ENCODE assay signal across 16 cellular contexts in genomic region chr9:87763286-87763685, GRCh38. TPM values are rescaled to one million over a fixed set of nuclear protein-coding genes. Genes with fewer than 3 reads are reported as not detected.
DNase-seq lines count a peak whose midpoint lies in the region; ATAC-seq, FAIRE-seq and TF ChIP-seq lines count a peak whose summit lies in the region.
"Had no signal": no experiment of that assay in that cellular context is flagged by ENCODE, and none has a peak within 500 bp of the region (broad histone marks: within the 10 kb centered on the region; RNA-seq: fewer than 3 reads in every experiment).

No MANE protein-coding gene starts in this region.

- no peaks in the 10 kb centered on the region for H3K79me2 ChIP-seq in trophoblast cell (ENCODE audit: control insufficient read depth, insufficient read depth, low read length, poor library complexity)

- no peak overlapping the region for H3K4me2 ChIP-seq in trophoblast cell (ENCODE audit: low read length)

- H3K14ac ChIP-seq in trophoblast cell (ENCODE audit: low read length), result no peak overlapping the region

- no peak for TF ChIP-seq CTCF in RWPE1 (conservative IDR thresholded peaks at IDR 0.05; ENCODE audit: low read depth)
- no peak for TF ChIP-seq CTCF in bronchial epithelial cell (IDR thresholded peaks at IDR 0.05; ENCODE audit: insufficient read depth, low read length, severe bottlenecking)
- TF ChIP-seq CTCF in foreskin keratinocyte (conservative IDR thresholded peaks at IDR 0.05), result no peak
- TF ChIP-seq CTCF in sigmoid colon (IDR thresholded peaks at IDR 0.05), result no peak

- TF ChIP-seq EP300 in sigmoid colon (IDR thresholded peaks at IDR 0.05), result no peak

- no peak overlapping the region for H2BK12ac ChIP-seq in trophoblast cell (ENCODE audit: low read length)

- FAIRE-seq in bronchial epithelial cell (lab: Jason Lieb, UNC), result peak; percentile 47
- FAIRE-seq: A204.1, GM12878, GM18507 had no signal

- POLR2A ChIA-PET in RWPE1 (lab: Yijun Ruan, JAX; ENCODE audit: low non-redundant PET), result no interaction called here

- WGBS in trophoblast cell (ENCODE audit: extremely low coverage, insufficient coverage, insufficient read length), result no CpG with 5 or more reads among the region's 6 CpGs
- 77 to 82% methylated on average over 6 of the region's 6 CpGs for WGBS in sigmoid colon, 2 donors

- H2BK5ac ChIP-seq in trophoblast cell (ENCODE audit: low read depth, low read length, poor library complexity), result no peak overlapping the region

- DNase-seq in RWPE1 (ENCODE audit: low spot score) (peak; percentile 55), bronchial epithelial cell (ENCODE audit: low read depth) (peak; percentile 93), foreskin keratinocyte (peak; percentile 63 to 83), trophoblast cell (no peak), sigmoid colon (no peak), cerebellum (ENCODE audit: low spot score) (no peak), NCI-H524 (lab: John Stamatoyannopoulos, UW) (no peak)
- DNase-seq: C1 segment of cervical spinal cord; CD4-positive, alpha-beta memory T cell; DMS79; GOT3; IMR-90 had no signal

- peaks cover 20% of the 10 kb centered on the region for H3K4me1 ChIP-seq in foreskin keratinocyte
- H3K4me1 ChIP-seq in trophoblast cell (ENCODE audit: control insufficient read depth in 1 of 2, insufficient read depth in 2 of 2, low read length in 2 of 2), result no peaks in the 10 kb centered on the region
- no peaks in the 10 kb centered on the region for H3K4me1 ChIP-seq in sigmoid colon
- H3K4me1 ChIP-seq: HAP-1 had no signal

- peaks cover 2% of the 10 kb centered on the region for H3K79me1 ChIP-seq in trophoblast cell (ENCODE audit: low read length)

- H4K12ac ChIP-seq in trophoblast cell (ENCODE audit: low read depth, low read length), result peak overlapping the region; percentile 4

- H2AK5ac ChIP-seq in trophoblast cell (ENCODE audit: low read length), result no peak overlapping the region

- no peak overlapping the region for H3K9ac ChIP-seq in trophoblast cell (ENCODE audit: low read length)

- peak overlapping the region; percentile 43 for H4K91ac ChIP-seq in trophoblast cell (ENCODE audit: low read depth, low read length)

- CTCF ChIA-PET in RWPE1 (lab: Yijun Ruan, JAX), result no interaction called here

- no peak overlapping the region for H2BK120ac ChIP-seq in trophoblast cell (ENCODE audit: insufficient read depth, low read length, poor library complexity)

- H3K4me3 ChIP-seq in bronchial epithelial cell (ENCODE audit: low read depth, low read length), result no peak overlapping the region
- no peak overlapping the region for H3K4me3 ChIP-seq in trophoblast cell (ENCODE audit: low read depth, low read length)
- no peak overlapping the region for H3K4me3 ChIP-seq in sigmoid colon
- H3K4me3 ChIP-seq: GM12878, HAP-1 had no signal

- no peak for TF ChIP-seq POLR2A in sigmoid colon (IDR thresholded peaks at IDR 0.05)

- H4K8ac ChIP-seq in trophoblast cell (ENCODE audit: low read depth, low read length), result no peak overlapping the region

- no peaks in the 10 kb centered on the region for H3K9me3 ChIP-seq in trophoblast cell (ENCODE audit: insufficient read depth, low read depth, low read length)
- H3K9me3 ChIP-seq in sigmoid colon, result no peaks in the 10 kb centered on the region
- H3K9me3 ChIP-seq: HAP-1 had no signal

- no peak overlapping the region for H3K27ac ChIP-seq in RWPE1
- peak overlapping the region; percentile 93 for H3K27ac ChIP-seq in foreskin keratinocyte
- H3K27ac ChIP-seq in trophoblast cell (ENCODE audit: low read depth, low read length), result no peak overlapping the region
- no peak overlapping the region for H3K27ac ChIP-seq in sigmoid colon

- ATAC-seq in foreskin keratinocyte, result peak; percentile 86
- ATAC-seq: GM12878 had no signal

- H3K27me3 ChIP-seq in bronchial epithelial cell (ENCODE audit: control insufficient read depth, insufficient read depth, low read length), result no peaks in the 10 kb centered on the region
- H3K27me3 ChIP-seq in foreskin keratinocyte, result no peaks in the 10 kb centered on the region
- H3K27me3 ChIP-seq in trophoblast cell (ENCODE audit: insufficient read depth, low read length), result no peaks in the 10 kb centered on the region
- H3K27me3 ChIP-seq in sigmoid colon, result no peaks in the 10 kb centered on the region

- no peak overlapping the region for H2AFZ ChIP-seq in trophoblast cell (ENCODE audit: insufficient read depth, low read length, poor library complexity)

- H3K36me3 ChIP-seq in bronchial epithelial cell (ENCODE audit: control insufficient read depth, insufficient read depth, low read length) (no peaks in the 10 kb centered on the region), trophoblast cell (ENCODE audit: control insufficient read depth in 1 of 2, insufficient read depth in 2 of 2, low read length in 2 of 2) (no peaks in the 10 kb centered on the region), sigmoid colon (no peaks in the 10 kb centered on the region)
- H3K36me3 ChIP-seq: HAP-1 had no signal

- H3K4ac ChIP-seq in trophoblast cell (ENCODE audit: low read depth, low read length), result no peak overlapping the region

- no peak overlapping the region for H3K23ac ChIP-seq in trophoblast cell (ENCODE audit: low read length)

- H3K18ac ChIP-seq in trophoblast cell (ENCODE audit: low read length), result no peak overlapping the region

- intact Hi-C loops in sigmoid colon (cut with DNase I), result no loop called here

RNA-seq across cellular contexts. Expression of gene CTSL, which starts 37.4 kb away (rescaled TPM):
- 107 and 161 TPM in 2 replicates for total RNA-seq in bronchial epithelial cell
- total RNA-seq in foreskin keratinocyte, result 95.8 and 96.1 TPM in 2 replicates
- polyA plus RNA-seq in foreskin keratinocyte, result 96.1 and 101 TPM in 2 replicates
- polyA plus RNA-seq in trophoblast cell (2013), result 578 and 615 TPM in 2 replicates
- total RNA-seq in sigmoid colon, result 100 to 1,000 TPM; 107 to 179 (median 147) TPM
- 10 to 100 TPM; 35.4 to 96.6 (median 92.1) TPM for polyA plus RNA-seq in sigmoid colon
- total RNA-seq in cerebellum, result 28.9 TPM

Comparison
In these comparisons a context has a peak if more than half of its experiments do, and no peak if none do; other contexts are left out.
1. DNase-seq: peak in RWPE1 (single experiment), bronchial epithelial cell (single experiment) and foreskin keratinocyte (2 of 2); none in trophoblast cell (0 of 2), sigmoid colon (single experiment), cerebellum (single experiment) and NCI-H524 (0 of 2).